Comparison of ENCODE assay signal across 1 cellular context in genomic region chr10:58334817-58335305, GRCh38.
TF ChIP-seq lines count a peak whose summit lies in the region.

Gene UBE2D1 (plus strand): TSS chr10:58335006. CDS start chr10:58335202, 196 bp downstream.

TF ChIP-seq in K562, 482 proteins besides CTCF, POLR2A, EP300 and RAD21 (continued from another document and continues in another):
- TF ChIP-seq, protein P1, sequence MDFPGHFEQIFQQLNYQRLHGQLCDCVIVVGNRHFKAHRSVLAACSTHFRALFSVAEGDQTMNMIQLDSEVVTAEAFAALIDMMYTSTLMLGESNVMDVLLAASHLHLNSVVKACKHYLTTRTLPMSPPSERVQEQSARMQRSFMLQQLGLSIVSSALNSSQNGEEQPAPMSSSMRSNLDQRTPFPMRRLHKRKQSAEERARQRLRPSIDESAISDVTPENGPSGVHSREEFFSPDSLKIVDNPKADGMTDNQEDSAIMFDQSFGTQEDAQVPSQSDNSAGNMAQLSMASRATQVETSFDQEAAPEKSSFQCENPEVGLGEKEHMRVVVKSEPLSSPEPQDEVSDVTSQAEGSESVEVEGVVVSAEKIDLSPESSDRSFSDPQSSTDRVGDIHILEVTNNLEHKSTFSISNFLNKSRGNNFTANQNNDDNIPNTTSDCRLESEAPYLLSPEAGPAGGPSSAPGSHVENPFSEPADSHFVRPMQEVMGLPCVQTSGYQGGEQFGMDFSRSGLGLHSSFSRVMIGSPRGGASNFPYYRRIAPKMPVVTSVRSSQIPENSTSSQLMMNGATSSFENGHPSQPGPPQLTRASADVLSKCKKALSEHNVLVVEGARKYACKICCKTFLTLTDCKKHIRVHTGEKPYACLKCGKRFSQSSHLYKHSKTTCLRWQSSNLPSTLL (IDR thresholded peaks at IDR 0.05): no peak
- TF ChIP-seq HNRNPK (IDR thresholded peaks at IDR 0.05; ENCODE audit: low read depth, low read length, poor library complexity, severe bottlenecking): no peak
- TF ChIP-seq NR4A1 (CRISPR knock-in tag; IDR thresholded peaks at IDR 0.05): no peak
- TF ChIP-seq NR4A1 (tag; IDR thresholded peaks at IDR 0.05): no peak
- TF ChIP-seq RBFOX2 (IDR thresholded peaks at IDR 0.05; ENCODE audit: low read depth, low read length): peak; percentile 98
- no peak for TF ChIP-seq TRIM25 (IDR thresholded peaks at IDR 0.05; ENCODE audit: borderline replicate concordance)
- TF ChIP-seq NBN (IDR thresholded peaks at IDR 0.05; ENCODE audit: low read depth): no peak
- TF ChIP-seq ZMIZ1 (IDR thresholded peaks at IDR 0.05; ENCODE audit: low read depth in 2 of 2, low read length in 2 of 2): no peak
- no peak for TF ChIP-seq ZNF77 (CRISPR knock-in tag; IDR thresholded peaks at IDR 0.05)
- TF ChIP-seq, protein P2, sequence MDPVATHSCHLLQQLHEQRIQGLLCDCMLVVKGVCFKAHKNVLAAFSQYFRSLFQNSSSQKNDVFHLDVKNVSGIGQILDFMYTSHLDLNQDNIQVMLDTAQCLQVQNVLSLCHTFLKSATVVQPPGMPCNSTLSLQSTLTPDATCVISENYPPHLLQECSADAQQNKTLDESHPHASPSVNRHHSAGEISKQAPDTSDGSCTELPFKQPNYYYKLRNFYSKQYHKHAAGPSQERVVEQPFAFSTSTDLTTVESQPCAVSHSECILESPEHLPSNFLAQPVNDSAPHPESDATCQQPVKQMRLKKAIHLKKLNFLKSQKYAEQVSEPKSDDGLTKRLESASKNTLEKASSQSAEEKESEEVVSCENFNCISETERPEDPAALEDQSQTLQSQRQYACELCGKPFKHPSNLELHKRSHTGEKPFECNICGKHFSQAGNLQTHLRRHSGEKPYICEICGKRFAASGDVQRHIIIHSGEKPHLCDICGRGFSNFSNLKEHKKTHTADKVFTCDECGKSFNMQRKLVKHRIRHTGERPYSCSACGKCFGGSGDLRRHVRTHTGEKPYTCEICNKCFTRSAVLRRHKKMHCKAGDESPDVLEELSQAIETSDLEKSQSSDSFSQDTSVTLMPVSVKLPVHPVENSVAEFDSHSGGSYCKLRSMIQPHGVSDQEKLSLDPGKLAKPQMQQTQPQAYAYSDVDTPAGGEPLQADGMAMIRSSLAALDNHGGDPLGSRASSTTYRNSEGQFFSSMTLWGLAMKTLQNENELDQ (CRISPR knock-in tag; IDR thresholded peaks at IDR 0.05; ENCODE audit: borderline replicate concordance): no peak
- TF ChIP-seq ZNF407 (IDR thresholded peaks at IDR 0.05; ENCODE audit: low read depth): no peak
- TF ChIP-seq, protein P3, sequence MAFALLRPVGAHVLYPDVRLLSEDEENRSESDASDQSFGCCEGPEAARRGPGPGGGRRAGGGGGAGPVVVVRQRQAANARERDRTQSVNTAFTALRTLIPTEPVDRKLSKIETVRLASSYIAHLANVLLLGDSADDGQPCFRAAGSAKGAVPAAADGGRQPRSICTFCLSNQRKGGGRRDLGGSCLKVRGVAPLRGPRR (CRISPR knock-in tag; IDR thresholded peaks at IDR 0.05): no peak
- TF ChIP-seq MNT (conservative IDR thresholded peaks at IDR 0.05): peak; percentile 52 to 77; a peak in 3 of 4 replicates
- no peak for TF ChIP-seq ZNF79 (CRISPR knock-in tag; IDR thresholded peaks at IDR 0.05; ENCODE audit: low read depth)
- TF ChIP-seq TAF1 (IDR thresholded peaks at IDR 0.05; ENCODE audit: control insufficient read depth, extremely low read depth, insufficient read depth, low read length, severe bottlenecking): peak; percentile 84
- TF ChIP-seq, protein P4, sequence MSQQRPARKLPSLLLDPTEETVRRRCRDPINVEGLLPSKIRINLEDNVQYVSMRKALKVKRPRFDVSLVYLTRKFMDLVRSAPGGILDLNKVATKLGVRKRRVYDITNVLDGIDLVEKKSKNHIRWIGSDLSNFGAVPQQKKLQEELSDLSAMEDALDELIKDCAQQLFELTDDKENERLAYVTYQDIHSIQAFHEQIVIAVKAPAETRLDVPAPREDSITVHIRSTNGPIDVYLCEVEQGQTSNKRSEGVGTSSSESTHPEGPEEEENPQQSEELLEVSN (IDR thresholded peaks at IDR 0.05; ENCODE audit: borderline replicate concordance in 1 of 2, extremely low read depth in 1 of 2, insufficient read depth in 1 of 2, insufficient read length in 1 of 2, low read depth in 1 of 2, low read length in 1 of 2, poor library complexity in 1 of 2, severe bottlenecking in 1 of 2): peak in 1 of 2 experiments; percentile 47
- TF ChIP-seq MTA2 (IDR thresholded peaks at IDR 0.05; ENCODE audit: low read depth): no peak
- TF ChIP-seq FOXP4 (CRISPR knock-in tag; IDR thresholded peaks at IDR 0.05; ENCODE audit: borderline replicate concordance): no peak
- no peak for TF ChIP-seq NR2F6 (CRISPR knock-in tag; IDR thresholded peaks at IDR 0.05)
- TF ChIP-seq FIP1L1 (IDR thresholded peaks at IDR 0.05; ENCODE audit: low read depth, low read length, poor library complexity, severe bottlenecking): peak; percentile 79
- TF ChIP-seq HES1 (IDR thresholded peaks at IDR 0.05; ENCODE audit: low read depth): no peak
- no peak for TF ChIP-seq FOXJ2 (tag; IDR thresholded peaks at IDR 0.05)
- TF ChIP-seq ZBTB9 (CRISPR knock-in tag; IDR thresholded peaks at IDR 0.05): no peak
